ENCODE assay signal across 1 cellular context in genomic region chr2:138752231-138752956, GRCh38.
TF ChIP-seq lines count a peak whose summit lies in the region.

No MANE protein-coding gene starts in this region.

TF ChIP-seq in SK-N-SH, 30 proteins besides CTCF, POLR2A, EP300 and RAD21 (continued from another document):
- TF ChIP-seq, protein P1, sequence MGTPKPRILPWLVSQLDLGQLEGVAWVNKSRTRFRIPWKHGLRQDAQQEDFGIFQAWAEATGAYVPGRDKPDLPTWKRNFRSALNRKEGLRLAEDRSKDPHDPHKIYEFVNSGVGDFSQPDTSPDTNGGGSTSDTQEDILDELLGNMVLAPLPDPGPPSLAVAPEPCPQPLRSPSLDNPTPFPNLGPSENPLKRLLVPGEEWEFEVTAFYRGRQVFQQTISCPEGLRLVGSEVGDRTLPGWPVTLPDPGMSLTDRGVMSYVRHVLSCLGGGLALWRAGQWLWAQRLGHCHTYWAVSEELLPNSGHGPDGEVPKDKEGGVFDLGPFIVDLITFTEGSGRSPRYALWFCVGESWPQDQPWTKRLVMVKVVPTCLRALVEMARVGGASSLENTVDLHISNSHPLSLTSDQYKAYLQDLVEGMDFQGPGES (IDR thresholded peaks at IDR 0.05; ENCODE audit: low read depth, low read length) = no peak
- TF ChIP-seq FOXM1 (IDR thresholded peaks at IDR 0.05; ENCODE audit: low read depth) (no peak), GATA2 (CRISPR knock-in tag; IDR thresholded peaks at IDR 0.05) (no peak), TAF1 (IDR thresholded peaks at IDR 0.05; ENCODE audit: borderline replicate concordance, low read depth, low read length) (no peak), POLR2AphosphoS5 (IDR thresholded peaks at IDR 0.05; ENCODE audit: low read depth, low read length) (no peak), NRF1 (IDR thresholded peaks at IDR 0.05; ENCODE audit: low read depth, low read length) (no peak), MXI1 (IDR thresholded peaks at IDR 0.05; ENCODE audit: low read depth, low read length) (no peak), RXRA (IDR thresholded peaks at IDR 0.05; ENCODE audit: borderline replicate concordance, low read depth) (no peak), ELF1 (IDR thresholded peaks at IDR 0.05) (no peak), TEAD4 (IDR thresholded peaks at IDR 0.05; ENCODE audit: borderline replicate concordance, insufficient read depth) (no peak), MEF2A (IDR thresholded peaks at IDR 0.05; ENCODE audit: borderline replicate concordance, low read depth) (no peak), CHD2 (IDR thresholded peaks at IDR 0.05; ENCODE audit: low read length, partially characterized antibody) (no peak), SMC3 (IDR thresholded peaks at IDR 0.05; ENCODE audit: low read depth, low read length) (no peak), USF2 (IDR thresholded peaks at IDR 0.05; ENCODE audit: borderline replicate concordance, low read depth, low read length) (no peak)
